Comparison of ENCODE assay signal across 3 cellular contexts in genomic region chr5:16897800-16898199, GRCh38.
TF ChIP-seq lines count a peak whose summit lies in the region.

No MANE protein-coding gene starts in this region.

TF ChIP-seq in SK-N-SH, 30 proteins besides CTCF, POLR2A, EP300 and RAD21:
- TF ChIP-seq USF1 (IDR thresholded peaks at IDR 0.05; ENCODE audit: borderline replicate concordance, low read depth): no peak
- no peak for TF ChIP-seq YY1 (IDR thresholded peaks at IDR 0.05; ENCODE audit: low read depth)

TF ChIP-seq in SK-N-SH treated with all-trans-retinoic acid at 6 μM for 48 hours, 23 proteins besides CTCF, POLR2A, EP300 and RAD21:
- TF ChIP-seq CREB5 (CRISPR knock-in tag; IDR thresholded peaks at IDR 0.05; ENCODE audit: low read depth): no peak
- TF ChIP-seq ZFP30 (CRISPR knock-in tag; IDR thresholded peaks at IDR 0.05): no peak
- no peak for TF ChIP-seq ZNF565 (CRISPR knock-in tag; conservative IDR thresholded peaks at IDR 0.05; ENCODE audit: low read depth)
- TF ChIP-seq TOX (CRISPR knock-in tag; IDR thresholded peaks at IDR 0.05; ENCODE audit: borderline replicate concordance): no peak
- no peak for TF ChIP-seq ISL1 (CRISPR knock-in tag; IDR thresholded peaks at IDR 0.05)
TF ChIP-seq in SK-N-SH treated with all-trans-retinoic acid at 6 μM for 48 hours: peak in this region for 0.

TF ChIP-seq in H1, 55 proteins besides CTCF, POLR2A, EP300 and RAD21:
- no peak for TF ChIP-seq ATF2 (IDR thresholded peaks at IDR 0.05; ENCODE audit: low read length)
- TF ChIP-seq SIN3A (conservative IDR thresholded peaks at IDR 0.05 in 1 of 2, IDR thresholded peaks at IDR 0.05 in 1 of 2; ENCODE audit: low read depth in 1 of 2, low read length in 2 of 2): no peak
- no peak for TF ChIP-seq EZH2 (IDR thresholded peaks at IDR 0.05; ENCODE audit: low read depth, low read length, severe bottlenecking)
- TF ChIP-seq NANOG (IDR thresholded peaks at IDR 0.05; ENCODE audit: insufficient read depth, low read depth, low read length, poor library complexity, severe bottlenecking): no peak
- TF ChIP-seq YY1 (IDR thresholded peaks at IDR 0.05; ENCODE audit: low read depth, low read length): no peak
- TF ChIP-seq ASH2L (IDR thresholded peaks at IDR 0.05; ENCODE audit: low read length): no peak
